In the genomic region with DNA sequence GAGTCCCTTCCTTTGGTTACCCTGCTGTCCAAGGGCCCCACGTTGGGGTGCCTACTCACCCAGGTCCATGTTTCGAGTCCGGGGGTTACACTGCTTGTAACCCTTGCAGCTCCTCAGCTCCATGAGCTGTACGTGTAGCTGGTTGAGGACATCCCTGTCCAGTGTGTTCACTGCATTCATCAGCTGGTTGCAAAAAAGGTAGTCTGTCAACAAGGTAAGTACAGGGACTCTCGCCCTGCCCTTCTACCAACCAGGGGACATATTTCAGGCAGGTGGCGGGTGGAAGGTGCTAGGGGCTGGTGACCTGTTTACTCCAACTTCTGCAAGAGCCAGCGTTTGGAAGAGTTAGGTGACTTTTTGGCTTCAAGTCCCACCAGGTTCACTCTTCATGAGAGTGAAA, we compare ENCODE assay signal across 21 cellular contexts.
"Had no signal": no experiment of that assay in that cellular context is flagged by ENCODE, and none has a peak within 500 bp of the region (broad histone marks: within the 10 kb centered on the region; RNA-seq: fewer than 3 reads in every experiment).

No MANE protein-coding gene starts in this region.

- ATAC-seq: effector memory CD8-positive, alpha-beta T cell; left cardiac atrium; naive thymus-derived CD8-positive, alpha-beta T cell; SK-N-SH treated with all-trans-retinoic acid at 6 μM for 48 hours; T-cell; upper lobe of right lung had no signal

- H3K27me3 ChIP-seq: cardiac muscle cell, neutrophil, sigmoid colon, upper lobe of right lung had no signal

- H3K27ac Mint-ChIP-seq: activated naive CD8-positive, alpha-beta T cell treated with anti-CD3 and anti-CD28 coated beads, Interleukin-2, amount 10 ng/mL, durations not matched to agents 7 days and 5 days; effector memory CD8-positive, alpha-beta T cell had no signal

- H3K36me3 ChIP-seq: cardiac muscle cell had no signal

- H3K27ac ChIP-seq: cardiac muscle cell, neutrophil, parathyroid adenoma, sigmoid colon, upper lobe of right lung had no signal

- H3K4me3 ChIP-seq: cardiac muscle cell, sigmoid colon, upper lobe of right lung had no signal

- H3K9me3 ChIP-seq: neutrophil, sigmoid colon, upper lobe of right lung had no signal

- H3K9me3 Mint-ChIP-seq: activated naive CD8-positive, alpha-beta T cell treated with anti-CD3 and anti-CD28 coated beads, Interleukin-2, amount 10 ng/mL, durations not matched to agents 7 days and 5 days; effector memory CD8-positive, alpha-beta T cell; naive thymus-derived CD8-positive, alpha-beta T cell; T-cell had no signal

- H3K27me3 Mint-ChIP-seq: activated naive CD8-positive, alpha-beta T cell treated with anti-CD3 and anti-CD28 coated beads, Interleukin-2, amount 10 ng/mL, durations not matched to agents 7 days and 5 days; effector memory CD8-positive, alpha-beta T cell; naive thymus-derived CD8-positive, alpha-beta T cell; T-cell had no signal

- FAIRE-seq: islet of Langerhans had no signal

- DNase-seq: activated CD4-positive, alpha-beta T cell treated with anti-CD3 and anti-CD28 coated beads, Interleukin-2, amount 50 U/mL, for 1 hour; activated effector memory CD4-positive, alpha-beta T cell treated with Interleukin-2 at 50 U/mL for 16 hours; activated naive CD8-positive, alpha-beta T cell treated with anti-CD3 and anti-CD28 coated beads, Interleukin-2, amount 10 ng/mL, durations not matched to agents 7 days and 5 days; activated T-cell treated with anti-CD3 and anti-CD28 coated beads, Interleukin-2, amount 50 U/mL, for 1 hour; amygdala; effector memory CD8-positive, alpha-beta T cell; foreskin fibroblast; hippocampal formation; left cardiac atrium; mesendoderm; naive thymus-derived CD8-positive, alpha-beta T cell; sigmoid colon; stimulated activated CD4-positive, alpha-beta T cell treated with anti-CD3 and anti-CD28 coated beads, Interleukin-4, amount 100 ng/mL, for 24 hours; stimulated activated naive CD4-positive, alpha-beta T cell; T-cell; upper lobe of right lung had no signal

- H3K4me3 Mint-ChIP-seq: activated naive CD8-positive, alpha-beta T cell treated with anti-CD3 and anti-CD28 coated beads, Interleukin-2, amount 10 ng/mL, durations not matched to agents 7 days and 5 days; effector memory CD8-positive, alpha-beta T cell; naive thymus-derived CD8-positive, alpha-beta T cell; T-cell had no signal
